Comparison of ENCODE assay signal across 20 cellular contexts in the genomic region with DNA sequence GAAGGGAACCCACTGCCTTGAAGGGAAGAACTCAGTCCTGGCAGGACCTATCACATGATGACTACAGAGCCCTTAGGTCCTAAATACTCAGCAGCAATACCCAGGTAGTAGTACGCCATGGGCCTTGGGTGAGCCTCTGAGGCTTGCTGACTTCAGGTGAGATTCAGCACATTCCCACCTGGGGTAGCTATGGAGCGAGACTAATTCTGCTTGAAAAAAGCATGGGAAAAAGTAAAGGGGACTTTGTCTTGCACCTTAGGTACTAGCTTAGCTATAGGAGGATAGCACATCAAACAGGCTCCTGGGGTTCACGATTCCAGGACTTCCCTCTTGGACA.
A peak's percentile ranks its signal among the peaks of the same experiment; 100 is the strongest.
DNase-seq lines count a peak whose midpoint lies in the region; ATAC-seq and TF ChIP-seq lines count a peak whose summit lies in the region.
"Had no signal": no experiment of that assay in that cellular context is flagged by ENCODE, and none has a peak within 500 bp of the region (broad histone marks: within the 10 kb centered on the region; RNA-seq: fewer than 3 reads in every experiment).

No MANE protein-coding gene starts in this region.

- DNase-seq in WTC11 (ENCODE audit: low spot score): no peak
- DNase-seq in glutamatergic neuron: no peak
- DNase-seq in NCI-H774 (lab: John Stamatoyannopoulos, UW): no peak
- no peak for DNase-seq in COLO668 (lab: John Stamatoyannopoulos, UW; ENCODE audit: unreplicated experiment)
- DNase-seq in stimulated activated naive CD4-positive, alpha-beta T cell (lab: John Stamatoyannopoulos, UW): no peak
- DNase-seq in NCI-H1930 (lab: John Stamatoyannopoulos, UW): no peak
- DNase-seq: Caco-2; CD4-positive, alpha-beta memory T cell; DMS79 treated with DMSO at 0.1 percent for 48 hours; MV-4-11; NCI-H1105; NCI-H146; NCI-H2029; NCI-H446; NCI-H524 treated with DMSO at 0.1 percent for 48 hours; NCI-H82; NK-92 treated with Interleukin-12 subunit alpha and Interleukin-12 subunit beta, amount 100 ng/mL, for 24 hours; PC-9 had no signal

- H2AFZ ChIP-seq in neuron (ENCODE audit: low read depth, low read length): peak overlapping the region; percentile 9
- H2AFZ ChIP-seq: PC-9 had no signal

- peaks cover 37% of the 10 kb centered on the region for H3K4me1 Mint-ChIP-seq in WTC11
- H3K4me1 Mint-ChIP-seq in glutamatergic neuron (ENCODE audit: low read depth, unreplicated experiment): peaks cover 30% of the 10 kb centered on the region
- H3K4me1 Mint-ChIP-seq: CD4-positive, alpha-beta memory T cell had no signal

- H3K4me1 ChIP-seq in neuron (ENCODE audit: insufficient read depth, low read length): peaks cover 11% of the 10 kb centered on the region
- H3K4me1 ChIP-seq: Caco-2, SJSA1 had no signal

- H3K27me3 Mint-ChIP-seq in WTC11 (ENCODE audit: low read depth) (no peaks in the 10 kb centered on the region), glutamatergic neuron (ENCODE audit: unreplicated experiment) (peaks cover 2% of the 10 kb centered on the region)
- H3K27me3 Mint-ChIP-seq: CD4-positive, alpha-beta memory T cell had no signal

- H3K36me3 Mint-ChIP-seq in WTC11 (no peaks in the 10 kb centered on the region), glutamatergic neuron (ENCODE audit: unreplicated experiment) (no peaks in the 10 kb centered on the region)
- H3K36me3 Mint-ChIP-seq: CD4-positive, alpha-beta memory T cell had no signal

- H3K27ac Mint-ChIP-seq in WTC11 (no peak overlapping the region), glutamatergic neuron (ENCODE audit: unreplicated experiment) (peak overlapping the region; percentile 36)
- H3K27ac Mint-ChIP-seq: CD4-positive, alpha-beta memory T cell had no signal

- TF ChIP-seq CTCF in WTC11 (IDR thresholded peaks at IDR 0.05): no peak
- no peak for TF ChIP-seq CTCF in glutamatergic neuron (IDR thresholded peaks at IDR 0.05; ENCODE audit: partially characterized antibody, unreplicated experiment)

- H3K9me3 Mint-ChIP-seq in WTC11: no peaks in the 10 kb centered on the region
- H3K9me3 Mint-ChIP-seq in glutamatergic neuron (ENCODE audit: unreplicated experiment): peaks cover 10% of the 10 kb centered on the region

- no peak overlapping the region for H3K4me3 ChIP-seq in neuron (ENCODE audit: low read length)
- H3K4me3 ChIP-seq: PC-9, SJSA1 had no signal

- POLR2A ChIA-PET in WTC11 (lab: Charles Lee): interaction anchor here (0.7 kb wide), 1 partner anchor 300 kb away, joined by 3 read pairs; no protein-coding TSS in a partner anchor

- no peaks in the 10 kb centered on the region for H3K36me3 ChIP-seq in neuron (ENCODE audit: insufficient read depth, low read length)
- H3K36me3 ChIP-seq: SJSA1 had no signal

- H3K27me3 ChIP-seq in neuron (ENCODE audit: insufficient read depth, low read length): no peaks in the 10 kb centered on the region
- H3K27me3 ChIP-seq: SJSA1 had no signal

- H3K9me3 ChIP-seq in neuron (ENCODE audit: low read length): no peaks in the 10 kb centered on the region
- H3K9me3 ChIP-seq: Caco-2, SJSA1 had no signal

- CTCF ChIA-PET in WTC11 (lab: Charles Lee): interaction anchor here (1.0 to 1.1 kb wide), 3 partner anchors 11 to 282 kb away, joined by 3 to 4 read pairs (median 3); no protein-coding TSS in a partner anchor

- ATAC-seq in WTC11: peak; percentile 59

- H3K4me3 Mint-ChIP-seq in WTC11 (no peak overlapping the region), glutamatergic neuron (ENCODE audit: unreplicated experiment) (no peak overlapping the region)
- H3K4me3 Mint-ChIP-seq: CD4-positive, alpha-beta memory T cell had no signal

TF ChIP-seq in WTC11, 78 proteins besides CTCF, POLR2A, EP300 and RAD21 (continues in another document):
- TF ChIP-seq ARID4B (CRISPR knock-in tag; IDR thresholded peaks at IDR 0.05; ENCODE audit: borderline replicate concordance) (no peak), PRRX2 (CRISPR knock-in tag; IDR thresholded peaks at IDR 0.05) (no peak), ZNF425 (CRISPR knock-in tag; conservative IDR thresholded peaks at IDR 0.05) (no peak), ESRRA (CRISPR knock-in tag; IDR thresholded peaks at IDR 0.05; ENCODE audit: borderline replicate concordance) (no peak), RORB (CRISPR knock-in tag; IDR thresholded peaks at IDR 0.05) (no peak)
- TF ChIP-seq, protein P1, sequence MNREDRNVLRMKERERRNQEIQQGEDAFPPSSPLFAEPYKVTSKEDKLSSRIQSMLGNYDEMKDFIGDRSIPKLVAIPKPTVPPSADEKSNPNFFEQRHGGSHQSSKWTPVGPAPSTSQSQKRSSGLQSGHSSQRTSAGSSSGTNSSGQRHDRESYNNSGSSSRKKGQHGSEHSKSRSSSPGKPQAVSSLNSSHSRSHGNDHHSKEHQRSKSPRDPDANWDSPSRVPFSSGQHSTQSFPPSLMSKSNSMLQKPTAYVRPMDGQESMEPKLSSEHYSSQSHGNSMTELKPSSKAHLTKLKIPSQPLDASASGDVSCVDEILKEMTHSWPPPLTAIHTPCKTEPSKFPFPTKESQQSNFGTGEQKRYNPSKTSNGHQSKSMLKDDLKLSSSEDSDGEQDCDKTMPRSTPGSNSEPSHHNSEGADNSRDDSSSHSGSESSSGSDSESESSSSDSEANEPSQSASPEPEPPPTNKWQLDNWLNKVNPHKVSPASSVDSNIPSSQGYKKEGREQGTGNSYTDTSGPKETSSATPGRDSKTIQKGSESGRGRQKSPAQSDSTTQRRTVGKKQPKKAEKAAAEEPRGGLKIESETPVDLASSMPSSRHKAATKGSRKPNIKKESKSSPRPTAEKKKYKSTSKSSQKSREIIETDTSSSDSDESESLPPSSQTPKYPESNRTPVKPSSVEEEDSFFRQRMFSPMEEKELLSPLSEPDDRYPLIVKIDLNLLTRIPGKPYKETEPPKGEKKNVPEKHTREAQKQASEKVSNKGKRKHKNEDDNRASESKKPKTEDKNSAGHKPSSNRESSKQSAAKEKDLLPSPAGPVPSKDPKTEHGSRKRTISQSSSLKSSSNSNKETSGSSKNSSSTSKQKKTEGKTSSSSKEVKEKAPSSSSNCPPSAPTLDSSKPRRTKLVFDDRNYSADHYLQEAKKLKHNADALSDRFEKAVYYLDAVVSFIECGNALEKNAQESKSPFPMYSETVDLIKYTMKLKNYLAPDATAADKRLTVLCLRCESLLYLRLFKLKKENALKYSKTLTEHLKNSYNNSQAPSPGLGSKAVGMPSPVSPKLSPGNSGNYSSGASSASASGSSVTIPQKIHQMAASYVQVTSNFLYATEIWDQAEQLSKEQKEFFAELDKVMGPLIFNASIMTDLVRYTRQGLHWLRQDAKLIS (CRISPR knock-in tag; IDR thresholded peaks at IDR 0.05; ENCODE audit: borderline replicate concordance): no peak
- TF ChIP-seq, protein P2, sequence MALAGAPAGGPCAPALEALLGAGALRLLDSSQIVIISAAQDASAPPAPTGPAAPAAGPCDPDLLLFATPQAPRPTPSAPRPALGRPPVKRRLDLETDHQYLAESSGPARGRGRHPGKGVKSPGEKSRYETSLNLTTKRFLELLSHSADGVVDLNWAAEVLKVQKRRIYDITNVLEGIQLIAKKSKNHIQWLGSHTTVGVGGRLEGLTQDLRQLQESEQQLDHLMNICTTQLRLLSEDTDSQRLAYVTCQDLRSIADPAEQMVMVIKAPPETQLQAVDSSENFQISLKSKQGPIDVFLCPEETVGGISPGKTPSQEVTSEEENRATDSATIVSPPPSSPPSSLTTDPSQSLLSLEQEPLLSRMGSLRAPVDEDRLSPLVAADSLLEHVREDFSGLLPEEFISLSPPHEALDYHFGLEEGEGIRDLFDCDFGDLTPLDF (CRISPR knock-in tag; IDR thresholded peaks at IDR 0.05): no peak
